Comparison of ENCODE assay signal across 20 cellular contexts in the genomic region with DNA sequence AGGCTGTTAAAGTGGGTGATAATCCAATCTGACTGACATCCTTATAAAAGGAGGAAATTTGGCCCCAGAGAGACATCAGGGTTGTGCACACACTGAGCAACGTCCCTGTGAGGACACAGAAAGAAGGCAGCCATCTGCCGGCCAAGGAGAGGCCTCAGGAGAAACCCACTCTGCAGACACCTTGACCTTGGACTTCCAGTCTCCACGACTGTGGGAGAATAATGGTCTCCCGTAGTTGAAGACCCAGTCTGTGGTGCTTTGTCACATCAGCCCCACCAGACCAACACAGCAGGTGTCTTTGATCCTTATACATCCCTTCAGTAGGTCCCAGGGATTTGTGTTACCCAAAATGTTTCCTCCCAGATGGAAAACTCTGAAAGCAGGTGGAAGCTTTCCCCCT. TPM values are rescaled to one million over a fixed set of nuclear protein-coding genes. Genes with fewer than 3 reads are reported as not detected.
DNase-seq lines count a peak whose midpoint lies in the region; ATAC-seq, FAIRE-seq and TF ChIP-seq lines count a peak whose summit lies in the region.
"Had no signal": no experiment of that assay in that cellular context is flagged by ENCODE, and none has a peak within 500 bp of the region (broad histone marks: within the 10 kb centered on the region; RNA-seq: fewer than 3 reads in every experiment).

No MANE protein-coding gene starts in this region.

- in situ Hi-C loops in K562 (cut with MboI): no loop called here

- H3K27me3 ChIP-seq in K562 (ENCODE audit: control insufficient read depth in 2 of 2, insufficient read depth in 2 of 2, low read length in 2 of 2): no peaks in the 10 kb centered on the region
- H3K27me3 ChIP-seq in neural progenitor cell: no peaks in the 10 kb centered on the region
- no peaks in the 10 kb centered on the region for H3K27me3 ChIP-seq in spleen (replicated peaks in 1 of 7)

- no peak overlapping the region for H3K4me3 ChIP-seq in K562
- no peak overlapping the region for H3K4me3 ChIP-seq in neural progenitor cell
- no peak overlapping the region for H3K4me3 ChIP-seq in spleen
- H3K4me3 ChIP-seq: A549, HAP-1 had no signal

- POLR2A ChIA-PET in K562 (lab: Yijun Ruan, JAX): interaction anchor here (0.9 to 1.7 kb wide), 4 partner anchors 11 to 54 kb away, joined by 3 to 6 read pairs (median 4); partner anchors contain the start of gene TMEM50B

- no peaks in the 10 kb centered on the region for H3K9me1 ChIP-seq in K562 (ENCODE audit: control insufficient read depth, insufficient read depth, low read length)

- BruUV-seq in K562 (replicated peaks; lab: Mats Ljungman, UMichigan): no TSS peak

- TF ChIP-seq EP300 in K562 (IDR thresholded peaks at IDR 0.05; ENCODE audit: low read length): no peak

- no peaks in the 10 kb centered on the region for H3K9me3 ChIP-seq in K562 (replicated peaks; ENCODE audit: control insufficient read depth, insufficient read depth, low read depth, low read length)
- no peaks in the 10 kb centered on the region for H3K9me3 ChIP-seq in neural progenitor cell (ENCODE audit: low read depth)
- H3K9me3 ChIP-seq in spleen: no peaks in the 10 kb centered on the region
- H3K9me3 ChIP-seq: A549, Caco-2, HAP-1 had no signal

- H3K9me3 Mint-ChIP-seq in neural progenitor cell: no peaks in the 10 kb centered on the region
- H3K9me3 Mint-ChIP-seq: CD4-positive, alpha-beta T cell; IgD-negative memory B cell had no signal

- intact Hi-C loops in K562 (cut with micrococcal nuclease): no loop called here
- intact Hi-C loops in spleen (cut with DNase I; ENCODE audit: low total_unique reads): no loop called here

- H3K79me2 ChIP-seq in K562 (ENCODE audit: control insufficient read depth, insufficient read depth, low read length) (no peaks in the 10 kb centered on the region), neural progenitor cell (ENCODE audit: low read depth) (no peaks in the 10 kb centered on the region)

- H3K36me3 Mint-ChIP-seq in neural progenitor cell: no peaks in the 10 kb centered on the region
- H3K36me3 Mint-ChIP-seq: IgD-negative memory B cell had no signal

- no peaks in the 10 kb centered on the region for H4K20me1 ChIP-seq in K562 (replicated peaks; ENCODE audit: control insufficient read depth, insufficient read depth, low read length)
- no peaks in the 10 kb centered on the region for H4K20me1 ChIP-seq in neural progenitor cell (ENCODE audit: low read depth)

- peak; percentile 17 for ATAC-seq in K562

- CTCF ChIA-PET in K562 (lab: Yijun Ruan, JAX; ENCODE audit: low intra/inter-chr PET ratio): no interaction called here

- peaks cover 10% of the 10 kb centered on the region for H3K27me3 Mint-ChIP-seq in neural progenitor cell (ENCODE audit: insufficient read depth, low read depth)
- H3K27me3 Mint-ChIP-seq: CD4-positive, alpha-beta T cell had no signal

- peaks cover 9% of the 10 kb centered on the region for H3K4me1 Mint-ChIP-seq in neural progenitor cell

- TF ChIP-seq POLR2A in K562 (conservative IDR thresholded peaks at IDR 0.05) (no peak), spleen (IDR thresholded peaks at IDR 0.05) (no peak)

- 10% methylated on average over 4 of the region's 4 CpGs for WGBS in K562 (ENCODE audit: insufficient coverage, low coverage, missing lambda C conversion rate)
- WGBS in spleen, 5 donors: 55 to 67% (median 57%) methylated on average over 4 of the region's 4 CpGs

- no peak for TF ChIP-seq RAD21 in K562 (CRISPR knock-in tag; conservative IDR thresholded peaks at IDR 0.05 in 1 of 2, IDR thresholded peaks at IDR 0.05 in 1 of 2)

- FAIRE-seq in K562 (lab: Jason Lieb, UNC): no peak
- FAIRE-seq: A549, D721Med, HTR-8/SVneo had no signal

- TF ChIP-seq CTCF in K562 (IDR thresholded peaks at IDR 0.05 in 2 of 3, conservative IDR thresholded peaks at IDR 0.05 in 1 of 3; ENCODE audit: insufficient read depth in 2 of 3, low read depth in 1 of 3, low read length in 3 of 3) (no peak), neural progenitor cell (IDR thresholded peaks at IDR 0.05) (no peak), spleen (IDR thresholded peaks at IDR 0.05 in 8 of 11, conservative IDR thresholded peaks at IDR 0.05 in 3 of 11) (no peak)

- H3K27ac ChIP-seq in K562 (ENCODE audit: extremely low read depth, low read depth, low read length): no peak overlapping the region
- no peak overlapping the region for H3K27ac ChIP-seq in neural progenitor cell
- H3K27ac ChIP-seq in spleen: no peak overlapping the region
- H3K27ac ChIP-seq: 22Rv1, A549, C4-2B, HL-60 had no signal

- H3K36me3 ChIP-seq in K562 (ENCODE audit: control insufficient read depth, insufficient read depth, low read length) (no peaks in the 10 kb centered on the region), neural progenitor cell (no peaks in the 10 kb centered on the region), spleen (no peaks in the 10 kb centered on the region)
- H3K36me3 ChIP-seq: HAP-1 had no signal

- no peaks in the 10 kb centered on the region for H3F3A ChIP-seq in neural progenitor cell (ENCODE audit: low read depth)

- no peak overlapping the region for H3K4me3 Mint-ChIP-seq in neural progenitor cell

- H3K4me1 ChIP-seq in K562 (replicated peaks in 1 of 2; ENCODE audit: control insufficient read depth in 2 of 2, insufficient read depth in 2 of 2, low read length in 2 of 2) (peaks cover 0 to 10% of the 10 kb centered on the region in 2 experiments; a peak in 3 of 5 replicates), neural progenitor cell (no peaks in the 10 kb centered on the region), spleen (peaks cover 3 to 17% (median 13%) of the 10 kb centered on the region in 6 donors)
- H3K4me1 ChIP-seq: Caco-2, HAP-1 had no signal

- DNase-seq in DMS 273 (lab: John Stamatoyannopoulos, UW; ENCODE audit: unreplicated experiment): peak; percentile 17
- DNase-seq in DMS 273 treated with DMSO at 0.1 percent for 48 hours (lab: John Stamatoyannopoulos, UW): no peak
- DNase-seq in NCI-H82 (lab: John Stamatoyannopoulos, UW): peak; percentile 70
- peak in 1 of 4 experiments; percentile 25 for DNase-seq in K562 (ENCODE audit: extremely low read depth in 1 of 4, low spot score in 3 of 4)
- no peak for DNase-seq in neural progenitor cell (ENCODE audit: low spot score)
- no peak for DNase-seq in spleen
- no peak for DNase-seq in NCI-H446 (lab: John Stamatoyannopoulos, UW)
- DNase-seq: AML-193; Caco-2; CD4-positive, alpha-beta T cell; DMS79 treated with DMSO at 0.1 percent for 48 hours; GF-D8 had no signal

- H2AFZ ChIP-seq in K562 (ENCODE audit: low read depth, low read length): peak overlapping the region; percentile 53
- H2AFZ ChIP-seq in neural progenitor cell (replicated peaks): peak overlapping the region; percentile 50

- H3K9ac ChIP-seq in K562 (ENCODE audit: insufficient read depth in 1 of 2, low read depth in 2 of 2, low read length in 2 of 2) (peak overlapping the region in 1 of 2 experiments; percentile 4; a peak in 1 of 4 replicates), neural progenitor cell (no peak overlapping the region)

- H3K27ac Mint-ChIP-seq in neural progenitor cell: no peak overlapping the region
- H3K27ac Mint-ChIP-seq: CD4-positive, alpha-beta T cell had no signal

- H3K4me2 ChIP-seq in K562 (ENCODE audit: insufficient read depth, low read length) (no peak overlapping the region), neural progenitor cell (no peak overlapping the region)
- H3K4me2 ChIP-seq: A549 had no signal

RNA-seq across cellular contexts. Expression of gene DNAJC28, which starts 4.2 kb away (rescaled TPM):
- total RNA-seq in K562 (2011; cell fraction: chromatin; rRNA removed; ENCODE audit: low replicate concordance): 1.8 and 5.7 TPM in 2 replicates
- total RNA-seq in K562 (2011; cell fraction: nucleolus; rRNA removed): 1.7 and 2.5 TPM in 2 replicates
- 1.8 and 2.3 TPM in 2 replicates for total RNA-seq in K562 (2011; cell fraction: nucleoplasm; rRNA removed)
- 0.53 and 1.6 TPM in 2 replicates for total RNA-seq in K562 (2014; rRNA removed)
- 1.1 and 1.4 TPM in 2 replicates for total RNA-seq in K562 (2014; rRNA removed; fragmentation: Illumina TruSeq; extraction: Trizol)
- 0.72 and 1.2 TPM in 2 replicates for total RNA-seq in K562 (2015; rRNA removed; fragmentation: Illumina TruSeq; extraction: Trizol)
- 0.49 and 0.82 TPM in 2 replicates for total RNA-seq in K562 (2021)
- polyA plus RNA-seq in K562 (2011; rRNA removed): 1.4 and 2.0 TPM in 2 replicates
- 0.24 and 0.29 TPM in 2 replicates for polyA plus RNA-seq in K562 (2011; cell fraction: cytosol; rRNA removed)
- polyA plus RNA-seq in K562 (2011; cell fraction: nucleus; rRNA removed): 0.43 and 0.44 TPM in 2 replicates
- 0.39 and 0.74 TPM in 2 replicates for polyA plus RNA-seq in K562 (2012)
- 0.68 and 0.91 TPM in 2 replicates for polyA plus RNA-seq in K562 (2014; fragmentation: Illumina TruSeq; extraction: Trizol)
- under 1 TPM; 0.75 to 0.92 TPM for polyA plus RNA-seq in K562 (2014; fragmentation: Nextera tagmentation; extraction: Ambion mirVana)
- 1.3 and 2.5 TPM in 2 replicates for polyA plus RNA-seq in K562 (2014; rRNA removed)
- 1.7 and 3.1 TPM in 2 replicates for polyA minus RNA-seq in K562 (2011; rRNA and poly(A)+ RNA removed)
- polyA minus RNA-seq in K562 (2011; cell fraction: cytosol; rRNA and poly(A)+ RNA removed): 0.48 TPM in 1 of 2 replicates, not detected in the other
- 1.1 and 2.6 TPM in 2 replicates for polyA minus RNA-seq in K562 (2011; cell fraction: nucleus; rRNA and poly(A)+ RNA removed)
- total RNA-seq in neural progenitor cell (ENCODE audit: low replicate concordance): 3.8 and 4.7 TPM in 2 replicates
- total RNA-seq in spleen: 1 to 10 TPM in 5 of 7 donors, under 1 TPM in 2; 0.42 to 4.6 (median 2.1) TPM
- 1 to 10 TPM in 1 of 3 donors, under 1 TPM in 2; 0.86 to 1.2 (median 0.87) TPM for polyA plus RNA-seq in spleen
- total RNA-seq: CD4-positive, alpha-beta T cell had no signal

RNA-seq across cellular contexts. Expression of gene TMEM50B, which starts 16.0 kb away (rescaled TPM):
- total RNA-seq in K562 (2011; cell fraction: chromatin; rRNA removed; ENCODE audit: low replicate concordance): 80.7 and 176 TPM in 2 replicates
- total RNA-seq in K562 (2011; cell fraction: nucleolus; rRNA removed): 63.4 and 65.5 TPM in 2 replicates
- 122 and 158 TPM in 2 replicates for total RNA-seq in K562 (2011; cell fraction: nucleoplasm; rRNA removed)
- total RNA-seq in K562 (2014; rRNA removed) (19.8 and 20.5 TPM in 2 replicates), K562 (2014; rRNA removed; fragmentation: Illumina TruSeq; extraction: Trizol) (28.9 and 29.6 TPM in 2 replicates), K562 (2015; rRNA removed; fragmentation: Illumina TruSeq; extraction: Trizol) (23.9 and 26.6 TPM in 2 replicates), K562 (2021) (24.1 and 25.7 TPM in 2 replicates), neural progenitor cell (ENCODE audit: low replicate concordance) (21.5 and 31.5 TPM in 2 replicates), spleen (10 to 100 TPM; 31.3 to 78.5 (median 47.2) TPM)
- polyA plus RNA-seq in K562 (2011; rRNA removed) (64.6 and 80.1 TPM in 2 replicates), K562 (2014; fragmentation: Illumina TruSeq; extraction: Trizol) (23.3 and 28.8 TPM in 2 replicates), K562 (2014; fragmentation: Nextera tagmentation; extraction: Ambion mirVana) (10 to 100 TPM; 41.3 to 49.1 TPM), K562 (2014; rRNA removed) (39.6 and 40.7 TPM in 2 replicates), spleen (10 to 100 TPM; 30.7 to 44.7 (median 40.3) TPM)
- 17.4 and 47.8 TPM in 2 replicates for polyA plus RNA-seq in K562 (2011; cell fraction: cytosol; rRNA removed)
- 123 and 167 TPM in 2 replicates for polyA plus RNA-seq in K562 (2011; cell fraction: nucleus; rRNA removed)
- polyA plus RNA-seq in K562 (2012): 23.7 and 39.6 TPM in 2 replicates
- 23.1 and 28.5 TPM in 2 replicates for polyA minus RNA-seq in K562 (2011; rRNA and poly(A)+ RNA removed)
- polyA minus RNA-seq in K562 (2011; cell fraction: cytosol; rRNA and poly(A)+ RNA removed): 6.7 and 7.5 TPM in 2 replicates
- 18.4 and 34.7 TPM in 2 replicates for polyA minus RNA-seq in K562 (2011; cell fraction: nucleus; rRNA and poly(A)+ RNA removed)

RNA-seq across cellular contexts. Expression of gene GART, which starts 46.2 kb away (rescaled TPM):
- total RNA-seq in K562 (2011; cell fraction: chromatin; rRNA removed; ENCODE audit: low replicate concordance): 282 and 575 TPM in 2 replicates
- 120 and 142 TPM in 2 replicates for total RNA-seq in K562 (2011; cell fraction: nucleolus; rRNA removed)
- total RNA-seq in K562 (2011; cell fraction: nucleoplasm; rRNA removed): 254 and 330 TPM in 2 replicates
- total RNA-seq in K562 (2014; rRNA removed) (260 and 356 TPM in 2 replicates), K562 (2014; rRNA removed; fragmentation: Illumina TruSeq; extraction: Trizol) (349 and 398 TPM in 2 replicates), K562 (2015; rRNA removed; fragmentation: Illumina TruSeq; extraction: Trizol) (258 and 267 TPM in 2 replicates), K562 (2021) (396 and 415 TPM in 2 replicates), neural progenitor cell (ENCODE audit: low replicate concordance) (108 and 129 TPM in 2 replicates), spleen (100 to 1,000 TPM in 3 of 7 donors, 10 to 100 TPM in 4; 58.9 to 113 (median 73.9) TPM)
- polyA plus RNA-seq in K562 (2011; rRNA removed) (100 and 141 TPM in 2 replicates), K562 (2014; fragmentation: Illumina TruSeq; extraction: Trizol) (409 and 429 TPM in 2 replicates), K562 (2014; fragmentation: Nextera tagmentation; extraction: Ambion mirVana) (100 to 1,000 TPM; 276 to 387 TPM), K562 (2014; rRNA removed) (230 and 236 TPM in 2 replicates), spleen (10 to 100 TPM; 14.3 to 24.8 (median 20.1) TPM)
- polyA plus RNA-seq in K562 (2011; cell fraction: cytosol; rRNA removed): 41.9 and 69.4 TPM in 2 replicates
- 111 and 125 TPM in 2 replicates for polyA plus RNA-seq in K562 (2011; cell fraction: nucleus; rRNA removed)
- 155 and 181 TPM in 2 replicates for polyA plus RNA-seq in K562 (2012)
- 152 and 154 TPM in 2 replicates for polyA minus RNA-seq in K562 (2011; rRNA and poly(A)+ RNA removed)
- polyA minus RNA-seq in K562 (2011; cell fraction: cytosol; rRNA and poly(A)+ RNA removed): 92.6 and 125 TPM in 2 replicates
- 83.7 and 168 TPM in 2 replicates for polyA minus RNA-seq in K562 (2011; cell fraction: nucleus; rRNA and poly(A)+ RNA removed)

RNA-seq across cellular contexts. Expression of gene SON, which starts 47.1 kb away (rescaled TPM):
- total RNA-seq in K562 (2011; cell fraction: chromatin; rRNA removed; ENCODE audit: low replicate concordance): 223 and 597 TPM in 2 replicates
- 107 and 150 TPM in 2 replicates for total RNA-seq in K562 (2011; cell fraction: nucleolus; rRNA removed)
- 253 and 349 TPM in 2 replicates for total RNA-seq in K562 (2011; cell fraction: nucleoplasm; rRNA removed)
- 126 and 185 TPM in 2 replicates for total RNA-seq in K562 (2014; rRNA removed)
- total RNA-seq in K562 (2014; rRNA removed; fragmentation: Illumina TruSeq; extraction: Trizol): 142 and 149 TPM in 2 replicates
- total RNA-seq in K562 (2015; rRNA removed; fragmentation: Illumina TruSeq; extraction: Trizol): 120 and 149 TPM in 2 replicates
- total RNA-seq in K562 (2021): 242 and 259 TPM in 2 replicates
- 99.1 and 105 TPM in 2 replicates for polyA plus RNA-seq in K562 (2011; rRNA removed)
- polyA plus RNA-seq in K562 (2011; cell fraction: cytosol; rRNA removed): 88.2 and 117 TPM in 2 replicates
- 255 and 309 TPM in 2 replicates for polyA plus RNA-seq in K562 (2011; cell fraction: nucleus; rRNA removed)
- 146 and 246 TPM in 2 replicates for polyA plus RNA-seq in K562 (2012)
- polyA plus RNA-seq in K562 (2014; fragmentation: Illumina TruSeq; extraction: Trizol): 173 and 203 TPM in 2 replicates
- 100 to 1,000 TPM; 195 to 742 TPM for polyA plus RNA-seq in K562 (2014; fragmentation: Nextera tagmentation; extraction: Ambion mirVana)
- polyA plus RNA-seq in K562 (2014; rRNA removed): 97.6 and 187 TPM in 2 replicates
- 241 and 277 TPM in 2 replicates for polyA minus RNA-seq in K562 (2011; rRNA and poly(A)+ RNA removed)
- polyA minus RNA-seq in K562 (2011; cell fraction: cytosol; rRNA and poly(A)+ RNA removed): 183 and 187 TPM in 2 replicates
- 121 and 212 TPM in 2 replicates for polyA minus RNA-seq in K562 (2011; cell fraction: nucleus; rRNA and poly(A)+ RNA removed)
- 200 and 227 TPM in 2 replicates for total RNA-seq in neural progenitor cell (ENCODE audit: low replicate concordance)
- 100 to 1,000 TPM; 309 to 427 (median 373) TPM for total RNA-seq in spleen
- 100 to 1,000 TPM in 2 of 3 donors, 10 to 100 TPM in 1; 89.0 to 210 (median 159) TPM for polyA plus RNA-seq in spleen

Comparison
In these comparisons a context has a peak if more than half of its experiments do, and no peak if none do; other contexts are left out.
1. DNase-seq: peak in DMS 273 (single experiment) and NCI-H82 (single experiment); none in DMS 273 treated with DMSO at 0.1 percent for 48 hours (single experiment), neural progenitor cell (single experiment), spleen (single experiment) and NCI-H446 (0 of 2).